ENCODE assay signal across 33 cellular contexts in genomic region chr19:28387507-28387906, GRCh38.
"Had no signal": no experiment of that assay in that cellular context is flagged by ENCODE, and none has a peak within 500 bp of the region (broad histone marks: within the 10 kb centered on the region; RNA-seq: fewer than 3 reads in every experiment).

No MANE protein-coding gene starts in this region.

- H3K36me3 Mint-ChIP-seq: activated CD4-positive, alpha-beta memory T cell treated with anti-CD3 and anti-CD28 coated beads for 36 hours; activated naive CD8-positive, alpha-beta T cell treated with anti-CD3 and anti-CD28 coated beads for 36 hours had no signal

- H3K27me3 Mint-ChIP-seq: activated B cell treated with CpG ODN at 0.5 μM for 24 hours; activated CD4-positive, alpha-beta memory T cell treated with anti-CD3 and anti-CD28 coated beads for 36 hours; activated CD4-positive, alpha-beta T cell treated with anti-CD3 and anti-CD28 coated beads, Interleukin-2, amount 10 ng/mL, durations not matched to agents 24 days and 14 days; activated CD8-positive, alpha-beta T cell treated with anti-CD3 and anti-CD28 coated beads for 36 hours; activated naive CD8-positive, alpha-beta T cell treated with anti-CD3 and anti-CD28 coated beads for 36 hours; activated T-helper 17 cell treated with anti-CD3 and anti-CD28 coated beads, Interleukin-2, amount 50 U/mL, for 72 hours had no signal

- H3K27ac Mint-ChIP-seq: activated B cell treated with CpG ODN at 0.5 μM for 24 hours; activated CD4-positive, alpha-beta memory T cell treated with anti-CD3 and anti-CD28 coated beads for 36 hours; activated CD4-positive, alpha-beta T cell treated with anti-CD3 and anti-CD28 coated beads, Interleukin-2, amount 10 ng/mL, durations not matched to agents 24 days and 14 days; activated naive CD4-positive, alpha-beta T cell treated with anti-CD3 and anti-CD28 coated beads for 36 hours; activated naive CD4-positive, alpha-beta T cell treated with anti-CD3 and anti-CD28 coated beads, Interleukin-2, amount 50 U/mL, for 72 hours; activated naive CD8-positive, alpha-beta T cell treated with anti-CD3 and anti-CD28 coated beads for 36 hours; activated T-cell treated with anti-CD3 and anti-CD28 coated beads, Interleukin-2, amount 50 U/mL, for 72 hours; activated T-helper 17 cell treated with anti-CD3 and anti-CD28 coated beads, Interleukin-2, amount 50 U/mL, for 72 hours; T-helper 2 cell treated with Interferon-gamma antibody and Interleukin-4, amounts not matched to agents 5 μg/mL and 100 μg/mL, for 36 hours had no signal

- H3K27ac ChIP-seq: adrenal gland, body of pancreas, brain microvascular endothelial cell, breast epithelium, VCaP had no signal

- H3K27me3 ChIP-seq: adrenal gland, body of pancreas, brain microvascular endothelial cell, breast epithelium had no signal

- H3K4me1 ChIP-seq: adrenal gland, body of pancreas, breast epithelium had no signal

- H3K36me3 ChIP-seq: adrenal gland, brain microvascular endothelial cell, breast epithelium had no signal

- H3K4me3 ChIP-seq: adrenal gland, body of pancreas, breast epithelium had no signal

- ATAC-seq: activated CD8-positive, alpha-beta T cell treated with anti-CD3 and anti-CD28 coated beads for 36 hours; activated naive CD4-positive, alpha-beta T cell treated with anti-CD3 and anti-CD28 coated beads, Interleukin-2, amount 50 U/mL, for 72 hours; activated T-cell treated with anti-CD3 and anti-CD28 coated beads, Interleukin-2, amount 50 U/mL, for 4 hours; activated T-cell treated with anti-CD3 and anti-CD28 coated beads, Interleukin-2, amount 50 U/mL, for 72 hours; activated T-helper 17 cell treated with anti-CD3 and anti-CD28 coated beads, Interleukin-2, amount 50 U/mL, for 72 hours; body of pancreas had no signal

- DNase-seq: activated B cell treated with CpG ODN at 0.5 μM for 24 hours; activated CD4-positive, alpha-beta memory T cell treated with anti-CD3 and anti-CD28 coated beads for 36 hours; activated CD4-positive, alpha-beta T cell treated with anti-CD3 and anti-CD28 coated beads for 4 hours; activated CD4-positive, alpha-beta T cell treated with anti-CD3 and anti-CD28 coated beads, Interleukin-2, amount 10 ng/mL, durations not matched to agents 24 days and 14 days; activated CD4-positive, alpha-beta T cell treated with anti-CD3 and anti-CD28 coated beads, Interleukin-2, amount 50 U/mL, for 1 hour; activated CD4-positive, alpha-beta T cell treated with anti-CD3 and anti-CD28 coated beads, Interleukin-2, amount 50 U/mL, for 4 hours; activated CD4-positive, CD25-positive, alpha-beta regulatory T cell treated with anti-CD3 and anti-CD28 coated beads, Interleukin-2, amount 50 U/mL, for 72 hours; activated CD8-positive, alpha-beta memory T cell treated with anti-CD3 and anti-CD28 coated beads, Interleukin-2, amount 50 U/mL, for 4 hours; activated CD8-positive, alpha-beta T cell treated with anti-CD3 and anti-CD28 coated beads for 36 hours; activated effector memory CD4-positive, alpha-beta T cell treated with anti-CD3 and anti-CD28 coated beads, Interleukin-2, amount 50 U/mL, for 16 hours; activated gamma-delta T cell treated with Interleukin-2 at 50 U/mL for 16 hours; activated naive CD4-positive, alpha-beta T cell; activated naive CD4-positive, alpha-beta T cell treated with anti-CD3 and anti-CD28 coated beads for 36 hours; activated naive CD4-positive, alpha-beta T cell treated with anti-CD3 and anti-CD28 coated beads, Interleukin-2, amount 50 U/mL, for 16 hours; activated naive CD8-positive, alpha-beta T cell treated with anti-CD3 and anti-CD28 coated beads for 36 hours; activated T-cell treated with anti-CD3 and anti-CD28 coated beads for 4 hours; activated T-cell treated with anti-CD3 and anti-CD28 coated beads, Interleukin-2, amount 50 U/mL, for 1 hour; activated T-cell treated with anti-CD3 and anti-CD28 coated beads, Interleukin-2, amount 50 U/mL, for 4 hours; activated T-cell treated with anti-CD3 and anti-CD28 coated beads, Interleukin-2, amount 50 U/mL, for 72 hours; adrenal gland; amniotic stem cell; aorta; body of pancreas; brain microvascular endothelial cell; central memory CD4-positive, alpha-beta T cell; T-helper 2 cell; T-helper 9 cell had no signal

- H3K4me1 Mint-ChIP-seq: activated B cell treated with CpG ODN at 0.5 μM for 24 hours; activated naive CD8-positive, alpha-beta T cell treated with anti-CD3 and anti-CD28 coated beads for 36 hours; activated T-helper 17 cell treated with anti-CD3 and anti-CD28 coated beads, Interleukin-2, amount 50 U/mL, for 72 hours had no signal

- H3K9me3 ChIP-seq: adrenal gland, body of pancreas, breast epithelium had no signal

- H3K9me3 Mint-ChIP-seq: T-helper 2 cell treated with Interferon-gamma antibody and Interleukin-4, amounts not matched to agents 5 μg/mL and 100 μg/mL, for 36 hours had no signal

- H3K4me3 Mint-ChIP-seq: activated B cell treated with CpG ODN at 0.5 μM for 24 hours; activated CD4-positive, alpha-beta memory T cell treated with anti-CD3 and anti-CD28 coated beads for 36 hours; activated CD8-positive, alpha-beta T cell treated with anti-CD3 and anti-CD28 coated beads for 36 hours; activated naive CD4-positive, alpha-beta T cell treated with anti-CD3 and anti-CD28 coated beads for 36 hours; activated naive CD8-positive, alpha-beta T cell treated with anti-CD3 and anti-CD28 coated beads for 36 hours; activated T-cell treated with anti-CD3 and anti-CD28 coated beads, Interleukin-2, amount 50 U/mL, for 4 hours; activated T-cell treated with anti-CD3 and anti-CD28 coated beads, Interleukin-2, amount 50 U/mL, for 72 hours; activated T-helper 1 cell treated with anti-CD3 and anti-CD28 coated beads, Interleukin-12 subunit alpha, Interleukin-12 subunit beta, Interleukin-2, Interleukin-4 antibody, amounts not matched to agents 30 ng/mL and 10 ng/mL and 1 ng/mL, durations not matched to agents 14 hours and 24 hours and 36 hours; activated T-helper 17 cell treated with anti-CD3 and anti-CD28 coated beads, Interleukin-2, amount 50 U/mL, for 72 hours; T-helper 2 cell treated with Interferon-gamma antibody and Interleukin-4, amounts not matched to agents 5 μg/mL and 100 μg/mL, for 36 hours had no signal
